In genomic region chr6:54617730-54618129, GRCh38 we compare ENCODE assay signal across 18 cellular contexts.
A peak's percentile ranks its signal among the peaks of the same experiment; 100 is the strongest.
DNase-seq lines count a peak whose midpoint lies in the region; ATAC-seq and TF ChIP-seq lines count a peak whose summit lies in the region.
"Had no signal": no experiment of that assay in that cellular context is flagged by ENCODE, and none has a peak within 500 bp of the region (broad histone marks: within the 10 kb centered on the region; RNA-seq: fewer than 3 reads in every experiment).

No MANE protein-coding gene starts in this region.

- 0 out of 2 replicates have a peak overlapping the region, but pooled peaks have one; percentile 4 for H3K4me2 ChIP-seq in PC-3 (ENCODE audit: low read length)

- no peaks in the 10 kb centered on the region for H4K20me1 ChIP-seq in PC-3 (ENCODE audit: low read length)

- H3K27ac ChIP-seq in PC-3 (ENCODE audit: low read length) = no peak overlapping the region
- H3K27ac ChIP-seq: C4-2B, cardiac muscle cell, foreskin keratinocyte, left ventricle myocardium inferior, WERI-Rb-1 had no signal

- H3K27me3 Mint-ChIP-seq in nephron (ENCODE audit: low read depth) = peaks cover 3% of the 10 kb centered on the region

- no peak overlapping the region for H2AFZ ChIP-seq in PC-3 (ENCODE audit: low read length)

- no peaks in the 10 kb centered on the region for H3K9me2 ChIP-seq in PC-3 (replicated peaks; ENCODE audit: low read length)

- no TSS peak for BruUV-seq in PC-3 (replicated peaks; lab: Mats Ljungman, UMichigan)

- no peaks in the 10 kb centered on the region for H3K36me3 ChIP-seq in PC-3 (ENCODE audit: low read depth, low read length)
- H3K36me3 ChIP-seq: cardiac muscle cell, left ventricle myocardium inferior, WERI-Rb-1 had no signal

- no peaks in the 10 kb centered on the region for H3K9me3 ChIP-seq in PC-3 (ENCODE audit: low read length)
- H3K9me3 ChIP-seq: left ventricle myocardium inferior had no signal

- CTCF ChIA-PET in PC-3 (lab: Charles Lee) = interaction anchor here (0.5 kb wide), 1 partner anchor 540 kb away, joined by 3 read pairs; no protein-coding TSS in a partner anchor
- CTCF ChIA-PET in HEK293T (lab: Yijun Ruan, JAX) = no interaction called here

- no peaks in the 10 kb centered on the region for H3K36me3 Mint-ChIP-seq in nephron (ENCODE audit: low read depth)

- peak; percentile 87 for ATAC-seq in PC-3
- ATAC-seq in esophagus mucosa = peak; percentile 70
- ATAC-seq in GM18517 (IDR thresholded peaks at IDR 0.05; ENCODE audit: unreplicated experiment) = no peak
- no peak for ATAC-seq in GM18909 (IDR thresholded peaks at IDR 0.05; ENCODE audit: poor library complexity, unreplicated experiment)
- ATAC-seq: foreskin keratinocyte had no signal

- H3K4me3 Mint-ChIP-seq in nephron = no peak overlapping the region

- peak; percentile 73 for DNase-seq in AG09319 (ENCODE audit: extremely low read depth, low read depth)
- DNase-seq in PC-3 = peak; percentile 63
- DNase-seq in NCI-H2227 (lab: John Stamatoyannopoulos, UW; ENCODE audit: unreplicated experiment) = no peak
- no peak for DNase-seq in HEK293T (ENCODE audit: extremely low spot score)
- DNase-seq: activated T-cell treated with anti-CD3 and anti-CD28 coated beads for 4 hours, left ventricle myocardium inferior, MM.1S, NCI-H446 treated with DMSO at 0.1 percent for 48 hours, posterior cingulate gyrus, Right ventricle myocardium superior, WERI-Rb-1 had no signal

- TF ChIP-seq CTCF in AG09319 (IDR thresholded peaks at IDR 0.05; ENCODE audit: low read depth, low read length) = peak; percentile 21
- TF ChIP-seq CTCF in PC-3 (conservative IDR thresholded peaks at IDR 0.05; ENCODE audit: low read depth, low read length) = no peak
- no peak for TF ChIP-seq CTCF in nephron (IDR thresholded peaks at IDR 0.05; ENCODE audit: unreplicated experiment in 3 of 3)

- POLR2A ChIA-PET in PC-3 (lab: Charles Lee; ENCODE audit: unreplicated experiment) (no interaction called here), HEK293T (lab: Yijun Ruan, JAX) (no interaction called here)

- H3K9ac ChIP-seq in PC-3 (ENCODE audit: low read length) = no peak overlapping the region

- no peaks in the 10 kb centered on the region for H3F3A ChIP-seq in PC-3 (ENCODE audit: low read length, unreplicated experiment)

- peak overlapping the region; percentile 40 to 64 (median 60) for H3K27ac Mint-ChIP-seq in nephron

- no peaks in the 10 kb centered on the region for H3K9me3 Mint-ChIP-seq in nephron

- intact Hi-C loops in PC-3 (cut with micrococcal nuclease) = no loop called here

- peaks cover 16% of the 10 kb centered on the region for H3K4me1 ChIP-seq in PC-3 (ENCODE audit: insufficient read depth, low read length)
- H3K4me1 ChIP-seq: foreskin keratinocyte had no signal

- H3K4me3 ChIP-seq in PC-3 (ENCODE audit: low read length) = no peak overlapping the region
- H3K4me3 ChIP-seq: cardiac muscle cell, left ventricle myocardium inferior had no signal

- peaks cover 34% of the 10 kb centered on the region for H3K4me1 Mint-ChIP-seq in nephron

- no peaks in the 10 kb centered on the region for H3K27me3 ChIP-seq in PC-3 (ENCODE audit: low read length)
- H3K27me3 ChIP-seq: cardiac muscle cell, foreskin keratinocyte had no signal

- no peaks in the 10 kb centered on the region for H3K79me2 ChIP-seq in PC-3 (ENCODE audit: low read length)

TF ChIP-seq in HEK293T, 16 proteins besides CTCF, POLR2A, EP300 and RAD21:
- TF ChIP-seq ZNF384 (IDR thresholded peaks at IDR 0.05) (no peak), TARDBP (IDR thresholded peaks at IDR 0.05) (no peak), NFRKB (IDR thresholded peaks at IDR 0.05) (no peak)

Comparison
In these comparisons a context has a peak if more than half of its experiments do, and no peak if none do; other contexts are left out.
1. DNase-seq: peak in AG09319 (single experiment) and PC-3 (single experiment); none in NCI-H2227 (single experiment) and HEK293T (single experiment).
2. ATAC-seq: peak in PC-3 (single experiment) and esophagus mucosa (single experiment); none in GM18517 (single experiment) and GM18909 (single experiment).